12 cellular contexts compared by ENCODE assay signal in the genomic region with DNA sequence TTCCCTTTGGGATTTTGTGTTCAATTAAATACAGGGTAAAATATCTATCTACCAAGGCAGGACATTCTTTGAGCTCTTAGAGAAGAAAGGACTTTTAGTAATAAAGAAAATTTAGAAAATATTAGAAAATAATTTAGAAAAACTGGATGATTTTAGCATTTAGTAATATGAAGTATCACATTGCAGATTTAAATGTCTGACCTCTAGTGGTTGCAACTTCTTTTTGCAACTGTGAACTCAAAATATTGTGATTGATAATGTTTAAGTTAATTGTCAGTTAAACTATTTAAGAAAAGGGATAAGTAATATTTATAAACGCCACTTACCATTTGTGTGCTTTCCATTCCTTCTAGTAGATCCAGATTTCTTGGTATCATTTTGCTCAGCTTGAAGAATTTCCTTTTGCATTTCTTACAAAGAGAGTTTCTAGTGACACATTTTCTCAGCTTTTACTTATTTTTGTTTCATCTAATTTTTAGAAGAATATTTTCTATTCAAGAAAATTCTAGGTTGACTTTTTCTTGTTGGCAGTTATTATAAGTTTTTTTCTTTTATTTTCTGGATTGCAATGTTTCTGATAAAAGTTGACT. TPM values are rescaled to one million over a fixed set of nuclear protein-coding genes. Genes with fewer than 3 reads are reported as not detected.
DNase-seq lines count a peak whose midpoint lies in the region; ATAC-seq and TF ChIP-seq lines count a peak whose summit lies in the region.
"Had no signal": no experiment of that assay in that cellular context is flagged by ENCODE, and none has a peak within 500 bp of the region (broad histone marks: within the 10 kb centered on the region; RNA-seq: fewer than 3 reads in every experiment).

No MANE protein-coding gene starts in this region.

- no CpG with 5 or more reads among the region's 1 CpG for WGBS in H9 (ENCODE audit: extremely low coverage, insufficient read length, low lambda C conversion rate)

- TF ChIP-seq CTCF in AG04450 (IDR thresholded peaks at IDR 0.05; ENCODE audit: low read depth, low read length) (peak; percentile 58), H9 (conservative IDR thresholded peaks at IDR 0.05) (peak; percentile 63), glutamatergic neuron (IDR thresholded peaks at IDR 0.05; ENCODE audit: partially characterized antibody, unreplicated experiment) (peak; percentile 65), mucosa of descending colon (IDR thresholded peaks at IDR 0.05) (no peak)

- H3K27me3 ChIP-seq in AG04450 (ENCODE audit: control insufficient read depth, insufficient read depth, low read length) (no peaks in the 10 kb centered on the region), H9 (ENCODE audit: insufficient read depth, low read length) (no peaks in the 10 kb centered on the region)
- no peaks in the 10 kb centered on the region for H3K27me3 ChIP-seq in CD8-positive, alpha-beta memory T cell (ENCODE audit: insufficient read depth, low read length, poor library complexity, severe bottlenecking)
- H3K27me3 ChIP-seq: gastroesophageal sphincter had no signal

- H2BK15ac ChIP-seq in H9 (ENCODE audit: low read depth, low read length): no peak overlapping the region

- H2BK12ac ChIP-seq in H9 (ENCODE audit: insufficient read length, low read depth, low read length): no peak overlapping the region

- H4K5ac ChIP-seq in H9 (ENCODE audit: insufficient read length, low read depth, low read length): no peak overlapping the region

- no peaks in the 10 kb centered on the region for H3K79me2 ChIP-seq in H9 (ENCODE audit: insufficient read depth, low read length)

- peaks cover 6 to 8% of the 10 kb centered on the region in 2 experiments for H3K4me1 Mint-ChIP-seq in H9
- no peaks in the 10 kb centered on the region for H3K4me1 Mint-ChIP-seq in glutamatergic neuron (ENCODE audit: low read depth, unreplicated experiment)
- no peaks in the 10 kb centered on the region for H3K4me1 Mint-ChIP-seq in CD8-positive, alpha-beta memory T cell

- no peak for ATAC-seq in HG03039 (IDR thresholded peaks at IDR 0.05; ENCODE audit: unreplicated experiment)
- ATAC-seq in mucosa of descending colon: no peak
- ATAC-seq in GM18868 (IDR thresholded peaks at IDR 0.05; ENCODE audit: unreplicated experiment): no peak
- ATAC-seq: gastroesophageal sphincter had no signal

- no peaks in the 10 kb centered on the region; a peak in 1 of 7 replicates for H3K36me3 Mint-ChIP-seq in H9 (ENCODE audit: insufficient read depth in 1 of 3, low read depth in 3 of 3)
- no peaks in the 10 kb centered on the region for H3K36me3 Mint-ChIP-seq in glutamatergic neuron (ENCODE audit: unreplicated experiment)
- H3K36me3 Mint-ChIP-seq in CD8-positive, alpha-beta memory T cell: no peaks in the 10 kb centered on the region

- H2AFZ ChIP-seq in H9 (ENCODE audit: low read length): no peak overlapping the region

- POLR2A ChIA-PET in AG04450 (lab: Yijun Ruan, JAX): no interaction called here
- POLR2A ChIA-PET in CD8-positive, alpha-beta memory T cell (lab: Charles Lee): no interaction called here

- H3K18ac ChIP-seq in H9 (ENCODE audit: insufficient read length, low read depth, low read length): no peak overlapping the region

- no peaks in the 10 kb centered on the region; a peak in 2 of 5 replicates for H3K9me3 Mint-ChIP-seq in H9
- H3K9me3 Mint-ChIP-seq in glutamatergic neuron (ENCODE audit: unreplicated experiment): no peaks in the 10 kb centered on the region
- peaks cover 3 to 18% (median 5%) of the 10 kb centered on the region in 5 donors for H3K9me3 Mint-ChIP-seq in CD8-positive, alpha-beta memory T cell

- H3K9ac ChIP-seq in H9 (ENCODE audit: extremely low read depth, insufficient read length, low read length): no peak overlapping the region

- H2BK5ac ChIP-seq in H9 (ENCODE audit: insufficient read length, low read length): no peak overlapping the region

- H3K14ac ChIP-seq in H9 (ENCODE audit: insufficient read depth, low read length): no peak overlapping the region

- intact Hi-C loops in mucosa of descending colon (cut with DNase I, micrococcal nuclease): loop anchor here (10.0 kb wide), 2 partner anchors 504 to 534 kb away; partner anchors contain the start of gene CSNK1A1L (in 1 of the 2)

- H3K4me3 Mint-ChIP-seq in H9 (no peak overlapping the region), glutamatergic neuron (ENCODE audit: unreplicated experiment) (no peak overlapping the region)
- H3K4me3 Mint-ChIP-seq in CD8-positive, alpha-beta memory T cell: no peak overlapping the region

- H3K23me2 ChIP-seq in H9 (ENCODE audit: insufficient read length, low read depth, low read length, poor library complexity, severe bottlenecking): no peaks in the 10 kb centered on the region

- no peak overlapping the region for H2AK5ac ChIP-seq in H9 (ENCODE audit: insufficient read length, low read length)

- H3K36me3 ChIP-seq in mucosa of descending colon (ENCODE audit: low read depth): no peaks in the 10 kb centered on the region
- no peaks in the 10 kb centered on the region for H3K36me3 ChIP-seq in CD8-positive, alpha-beta memory T cell (ENCODE audit: insufficient read depth, low read length)
- H3K36me3 ChIP-seq: gastroesophageal sphincter had no signal

- H3K4me2 ChIP-seq in H9 (ENCODE audit: insufficient read depth, insufficient read length, low read length): no peak overlapping the region

- no peaks in the 10 kb centered on the region for H3K4me1 ChIP-seq in H9 (ENCODE audit: insufficient read depth, low read length)
- no peaks in the 10 kb centered on the region for H3K4me1 ChIP-seq in mucosa of descending colon (ENCODE audit: low read depth)
- H3K4me1 ChIP-seq in CD8-positive, alpha-beta memory T cell (ENCODE audit: insufficient read depth, low read length): no peaks in the 10 kb centered on the region
- H3K4me1 ChIP-seq: gastroesophageal sphincter had no signal

- H3K4me3 ChIP-seq in AG04450 (ENCODE audit: low read depth, low read length) (no peak overlapping the region), mucosa of descending colon (no peak overlapping the region)
- no peak overlapping the region for H3K4me3 ChIP-seq in CD8-positive, alpha-beta memory T cell (ENCODE audit: low read length)
- H3K4me3 ChIP-seq: gastroesophageal sphincter had no signal

- H3K4ac ChIP-seq in H9 (ENCODE audit: low read depth, low read length): no peak overlapping the region

- H3K27me3 Mint-ChIP-seq in H9 (ENCODE audit: low read depth) (no peaks in the 10 kb centered on the region), glutamatergic neuron (ENCODE audit: unreplicated experiment) (no peaks in the 10 kb centered on the region)
- H3K27me3 Mint-ChIP-seq in CD8-positive, alpha-beta memory T cell: no peaks in the 10 kb centered on the region

- H3K9me3 ChIP-seq in AG04450 (ENCODE audit: control insufficient read depth, insufficient read depth, low read length): no peaks in the 10 kb centered on the region
- H3K9me3 ChIP-seq in H9 (ENCODE audit: control insufficient read depth, low read depth, low read length): no peaks in the 10 kb centered on the region
- H3K9me3 ChIP-seq in mucosa of descending colon: no peaks in the 10 kb centered on the region
- no peaks in the 10 kb centered on the region for H3K9me3 ChIP-seq in CD8-positive, alpha-beta memory T cell (ENCODE audit: low read length)
- H3K9me3 ChIP-seq: gastroesophageal sphincter had no signal

- no peaks in the 10 kb centered on the region for H3K79me1 ChIP-seq in H9 (ENCODE audit: insufficient read depth, low read depth, low read length, poor library complexity, severe bottlenecking)

- no peak overlapping the region for H4K91ac ChIP-seq in H9 (ENCODE audit: insufficient read length, low read depth, low read length)

- H4K20me1 ChIP-seq in H9 (ENCODE audit: control insufficient read depth, insufficient read depth, insufficient read length): no peaks in the 10 kb centered on the region

- no peak overlapping the region for H3K23ac ChIP-seq in H9 (ENCODE audit: insufficient read length, low read depth, low read length)

- DNase-seq in AG04450 (ENCODE audit: low read depth, low spot score) (no peak), H9 (no peak), amniotic stem cell (lab: John Stamatoyannopoulos, UW) (peak; percentile 9), glutamatergic neuron (no peak), mucosa of descending colon (no peak)
- DNase-seq in CD8-positive, alpha-beta memory T cell: no peak
- DNase-seq: caudate nucleus, COR-L47, NCI-H1436 had no signal

- no peak overlapping the region for H2BK20ac ChIP-seq in H9 (ENCODE audit: low read depth, low read length, poor library complexity, severe bottlenecking)

- H3K27ac Mint-ChIP-seq in H9 (peak overlapping the region in 1 of 3 experiments; percentile 7; a peak in 1 of 7 replicates), glutamatergic neuron (ENCODE audit: unreplicated experiment) (no peak overlapping the region)
- H3K27ac Mint-ChIP-seq in CD8-positive, alpha-beta memory T cell: no peak overlapping the region

- no peak overlapping the region for H2BK120ac ChIP-seq in H9 (ENCODE audit: low read depth, low read length, poor library complexity, severe bottlenecking)

- CTCF ChIA-PET in AG04450 (lab: Charles Lee): interaction anchor here (0.6 to 1.4 kb wide), 16 partner anchors 9 to 1197 kb away, joined by 3 to 10 read pairs (median 3); partner anchors contain the start of genes CSNK1A1L and POSTN
- CTCF ChIA-PET in CD8-positive, alpha-beta memory T cell (lab: Charles Lee): no interaction called here

- no peak overlapping the region for H4K8ac ChIP-seq in H9 (replicated peaks; ENCODE audit: insufficient read length, low read depth, low read length)

- no peak overlapping the region for H3T11ph ChIP-seq in H9 (ENCODE audit: low read length)

- no peak overlapping the region for H3K56ac ChIP-seq in H9 (ENCODE audit: insufficient read length, low read depth, low read length)

- H3K27ac ChIP-seq in AG04450 (ENCODE audit: low read depth, low read length): no peak overlapping the region
- no peak overlapping the region for H3K27ac ChIP-seq in H9 (ENCODE audit: insufficient read length, low read depth, low read length)
- no peak overlapping the region for H3K27ac ChIP-seq in CD8-positive, alpha-beta memory T cell (ENCODE audit: low read depth, low read length)
- H3K27ac ChIP-seq: gastroesophageal sphincter had no signal

RNA-seq across cellular contexts. Expression of gene POSTN, which starts 10.3 kb away (rescaled TPM):
- 241 and 359 TPM in 2 replicates for polyA plus RNA-seq in AG04450 (2011; rRNA removed)
- 105 and 159 TPM in 2 replicates for polyA minus RNA-seq in AG04450 (2011; rRNA and poly(A)+ RNA removed)
- total RNA-seq in H9 (2021): 0.33 and 0.46 TPM in 2 replicates
- 0.34 TPM for total RNA-seq in glutamatergic neuron (ENCODE audit: unreplicated experiment)
- 10 to 100 TPM; 19.3 to 75.3 (median 37.2) TPM for total RNA-seq in mucosa of descending colon
- total RNA-seq in CD8-positive, alpha-beta memory T cell: not detected
- not detected for polyA plus RNA-seq in CD8-positive, alpha-beta memory T cell

Comparison
In these comparisons a context has a peak if more than half of its experiments do, and no peak if none do; other contexts are left out.
1. RNA of gene POSTN, which starts 10.3 kb away (total RNA-seq): 19.3 to 75.3 TPM in mucosa of descending colon; 0.34 TPM in glutamatergic neuron (single experiment), 0.33 to 0.46 TPM in H9 and not detected in CD8-positive, alpha-beta memory T cell; every median in the first group is over 10 times any median in the second.